ENCODE assay signal across 26 cellular contexts in genomic region chr15:78156653-78157052, GRCh38. TPM values are rescaled to one million over a fixed set of nuclear protein-coding genes. Genes with fewer than 3 reads are reported as not detected.
DNase-seq lines count a peak whose midpoint lies in the region; ATAC-seq, FAIRE-seq and TF ChIP-seq lines count a peak whose summit lies in the region.
"Had no signal": no experiment of that assay in that cellular context is flagged by ENCODE, and none has a peak within 500 bp of the region (broad histone marks: within the 10 kb centered on the region; RNA-seq: fewer than 3 reads in every experiment).

No MANE protein-coding gene starts in this region.

- H3K27me3 Mint-ChIP-seq in activated CD4-positive, alpha-beta T cell treated with anti-CD3 and anti-CD28 coated beads for 36 hours, result no peaks in the 10 kb centered on the region
- H3K27me3 Mint-ChIP-seq: activated CD8-positive, alpha-beta T cell treated with anti-CD3 and anti-CD28 coated beads for 36 hours; CD4-positive, alpha-beta memory T cell had no signal

- peak overlapping the region; percentile 33 for H3K27ac Mint-ChIP-seq in activated CD4-positive, alpha-beta T cell treated with anti-CD3 and anti-CD28 coated beads for 36 hours
- H3K27ac Mint-ChIP-seq: activated CD8-positive, alpha-beta T cell treated with anti-CD3 and anti-CD28 coated beads for 36 hours; CD4-positive, alpha-beta memory T cell had no signal

- TF ChIP-seq CTCF in bronchial epithelial cell (IDR thresholded peaks at IDR 0.05; ENCODE audit: insufficient read depth, low read length, severe bottlenecking), result no peak
- no peak for TF ChIP-seq CTCF in psoas muscle (IDR thresholded peaks at IDR 0.05)
- TF ChIP-seq CTCF in left lung (IDR thresholded peaks at IDR 0.05), result no peak

- H3K4me1 Mint-ChIP-seq in activated CD4-positive, alpha-beta T cell treated with anti-CD3 and anti-CD28 coated beads for 36 hours, result peaks cover 17% of the 10 kb centered on the region

- H3K36me3 ChIP-seq in HUES48 (ENCODE audit: control insufficient read depth, insufficient read depth, low read length) (peaks cover 22% of the 10 kb centered on the region), bronchial epithelial cell (ENCODE audit: control insufficient read depth, insufficient read depth, low read length) (peaks cover 2% of the 10 kb centered on the region), psoas muscle (ENCODE audit: insufficient read depth in 1 of 2, low read depth in 1 of 2) (peaks cover 6 to 49% of the 10 kb centered on the region in 2 donors), left lung (peaks cover 0 to 49% of the 10 kb centered on the region in 2 donors)

- no peaks in the 10 kb centered on the region for H3K9me3 ChIP-seq in HUES48 (ENCODE audit: control insufficient read depth, insufficient read depth, low read length)
- H3K9me3 ChIP-seq in psoas muscle, result no peaks in the 10 kb centered on the region
- no peaks in the 10 kb centered on the region for H3K9me3 ChIP-seq in left lung
- H3K9me3 ChIP-seq: body of pancreas, prostate gland, sigmoid colon, SJSA1 had no signal

- peak overlapping the region; percentile 12; the same call in 1 of the 2 replicates for H3K9ac ChIP-seq in HUES48 (ENCODE audit: low read depth, low read length)

- DNase-seq in activated CD4-positive, alpha-beta T cell treated with anti-CD3 and anti-CD28 coated beads for 36 hours, result no peak
- DNase-seq in activated CD4-positive, alpha-beta T cell treated with anti-CD3 and anti-CD28 coated beads for 4 hours, result no peak
- peak; percentile 52 for DNase-seq in bronchial epithelial cell (ENCODE audit: low read depth)
- no peak for DNase-seq in psoas muscle
- DNase-seq in SHP77 (lab: John Stamatoyannopoulos, UW), result no peak
- no peak for DNase-seq in left lung
- DNase-seq in stimulated activated CD4-positive, alpha-beta T cell treated with anti-CD3 and anti-CD28 coated beads, Interleukin-4, amount 100 ng/mL, for 1 hour, result no peak
- DNase-seq: 8988T; activated CD8-positive, alpha-beta T cell treated with anti-CD3 and anti-CD28 coated beads for 36 hours; activated effector memory CD4-positive, alpha-beta T cell treated with anti-CD3 and anti-CD28 coated beads, Interleukin-2, amount 50 U/mL, for 16 hours; AML-193; body of pancreas; CD4-positive, alpha-beta memory T cell; DMS 273 treated with DMSO at 0.1 percent for 48 hours; foreskin fibroblast; left colon; MM.1S; NCI-H1436; NCI-H748 treated with DMSO at 0.1 percent for 48 hours; sigmoid colon; stimulated activated naive CD4-positive, alpha-beta T cell treated with Interleukin-2 at 50 U/mL for 16 hours; T-helper 1 cell had no signal

- CTCF ChIA-PET in activated CD4-positive, alpha-beta T cell treated with anti-CD3 and anti-CD28 coated beads for 36 hours (lab: Charles Lee), result interaction anchor here (0.8 kb wide), 2 partner anchors 10 to 83 kb away, joined by 4 read pairs; no protein-coding TSS in a partner anchor

- H3K27ac ChIP-seq in HUES48 (ENCODE audit: low read depth, low read length) (peak overlapping the region; percentile 91), psoas muscle (peak overlapping the region; percentile 71), left lung (no peak overlapping the region)
- H3K27ac ChIP-seq: body of pancreas, SJSA1 had no signal

- intact Hi-C loops in activated CD4-positive, alpha-beta T cell treated with anti-CD3 and anti-CD28 coated beads for 36 hours (cut with DNase I, micrococcal nuclease), result no loop called here
- intact Hi-C loops in psoas muscle (cut with DNase I), result no loop called here
- intact Hi-C loops in left lung (cut with DNase I), result no loop called here

- peaks cover 32% of the 10 kb centered on the region for H3K4me1 ChIP-seq in HUES48 (ENCODE audit: control insufficient read depth, insufficient read depth, low read length)
- peaks cover 54% of the 10 kb centered on the region for H3K4me1 ChIP-seq in psoas muscle
- H3K4me1 ChIP-seq in left lung, result peaks cover 12 to 20% of the 10 kb centered on the region in 2 donors
- H3K4me1 ChIP-seq: body of pancreas, SJSA1 had no signal

- no peak overlapping the region for H3K4me3 Mint-ChIP-seq in activated CD4-positive, alpha-beta T cell treated with anti-CD3 and anti-CD28 coated beads for 36 hours
- H3K4me3 Mint-ChIP-seq: activated CD8-positive, alpha-beta T cell treated with anti-CD3 and anti-CD28 coated beads for 36 hours; CD4-positive, alpha-beta memory T cell had no signal

- H3K36me3 Mint-ChIP-seq in activated CD4-positive, alpha-beta T cell treated with anti-CD3 and anti-CD28 coated beads for 36 hours (ENCODE audit: low read depth), result peaks cover 37% of the 10 kb centered on the region

- H3K9me3 Mint-ChIP-seq in activated CD4-positive, alpha-beta T cell treated with anti-CD3 and anti-CD28 coated beads for 36 hours (ENCODE audit: low read depth), result no peaks in the 10 kb centered on the region
- H3K9me3 Mint-ChIP-seq: activated CD8-positive, alpha-beta T cell treated with anti-CD3 and anti-CD28 coated beads for 36 hours; CD4-positive, alpha-beta memory T cell had no signal

- WGBS in psoas muscle, 3 donors, result 66 to 77% (median 66%) methylated on average over 1 of the region's 1 CpG

- POLR2A ChIA-PET in activated CD4-positive, alpha-beta T cell treated with anti-CD3 and anti-CD28 coated beads for 36 hours (lab: Charles Lee), result no interaction called here

- peak overlapping the region; percentile 40 for H3K4me3 ChIP-seq in HUES48 (ENCODE audit: low read depth, low read length)
- H3K4me3 ChIP-seq in bronchial epithelial cell (ENCODE audit: low read depth, low read length), result no peak overlapping the region
- H3K4me3 ChIP-seq in psoas muscle, result no peak overlapping the region
- H3K4me3 ChIP-seq in left lung, result no peak overlapping the region
- H3K4me3 ChIP-seq: body of pancreas, prostate gland, sigmoid colon, SJSA1 had no signal

- no peak for ATAC-seq in activated CD4-positive, alpha-beta T cell treated with anti-CD3 and anti-CD28 coated beads for 36 hours
- ATAC-seq in psoas muscle, result no peak
- no peak for ATAC-seq in left lung
- ATAC-seq: activated CD8-positive, alpha-beta T cell treated with anti-CD3 and anti-CD28 coated beads for 36 hours; body of pancreas; left colon had no signal

- no peaks in the 10 kb centered on the region for H3K27me3 ChIP-seq in HUES48 (ENCODE audit: control insufficient read depth, insufficient read depth, low read length)
- no peaks in the 10 kb centered on the region for H3K27me3 ChIP-seq in bronchial epithelial cell (ENCODE audit: control insufficient read depth, insufficient read depth, low read length)
- no peaks in the 10 kb centered on the region for H3K27me3 ChIP-seq in psoas muscle (ENCODE audit: insufficient read depth in 3 of 3, low read length in 2 of 3)
- H3K27me3 ChIP-seq in left lung, result no peaks in the 10 kb centered on the region
- H3K27me3 ChIP-seq: body of pancreas, sigmoid colon, SJSA1 had no signal

- FAIRE-seq in bronchial epithelial cell (lab: Jason Lieb, UNC), result no peak
- FAIRE-seq: H1 had no signal

RNA-seq across cellular contexts. Expression of gene IDH3A, which starts 7.5 kb away (rescaled TPM):
- total RNA-seq in activated CD4-positive, alpha-beta T cell treated with anti-CD3 and anti-CD28 coated beads for 36 hours, result 100 to 1,000 TPM; 129 to 135 TPM
- total RNA-seq in bronchial epithelial cell (27.9 and 30.8 TPM in 2 replicates), psoas muscle (100 to 1,000 TPM; 203 to 309 (median 251) TPM), left lung (10 to 100 TPM; 60.3 to 81.1 TPM)
- polyA plus RNA-seq in psoas muscle, result 100 to 1,000 TPM; 154 to 228 (median 179) TPM

RNA-seq across cellular contexts. Expression of gene CIB2, which starts 25.4 kb away (rescaled TPM):
- total RNA-seq in activated CD4-positive, alpha-beta T cell treated with anti-CD3 and anti-CD28 coated beads for 36 hours, result 1 to 10 TPM in 1 of 2 experiments, under 1 TPM in 1; 0.91 to 1.2 TPM
- total RNA-seq in bronchial epithelial cell, result 1.8 and 8.6 TPM in 2 replicates
- total RNA-seq in psoas muscle, result 10 to 100 TPM in 1 of 4 donors, 1 to 10 TPM in 3; 2.4 to 18.0 (median 6.6) TPM
- 1 to 10 TPM; 3.7 to 9.7 (median 4.7) TPM for polyA plus RNA-seq in psoas muscle
- total RNA-seq in left lung, result 1 to 10 TPM; 1.3 to 3.5 TPM

Comparison
In these comparisons a context has a peak if more than half of its experiments do, and no peak if none do; other contexts are left out.
1. H3K27ac ChIP-seq: peak in HUES48 (single experiment) and psoas muscle (single experiment); none in left lung (0 of 2).